Comparison of ENCODE assay signal across 32 cellular contexts in genomic region chr5:145189786-145190185, GRCh38.
"Had no signal": no experiment of that assay in that cellular context is flagged by ENCODE, and none has a peak within 500 bp of the region (broad histone marks: within the 10 kb centered on the region; RNA-seq: fewer than 3 reads in every experiment).

No MANE protein-coding gene starts in this region.

- H3K4me1 ChIP-seq: esophagus squamous epithelium, gastroesophageal sphincter, heart left ventricle, left lung, psoas muscle, sigmoid colon, stomach, thyroid gland, vagina had no signal

- FAIRE-seq: colon, endothelial cell of umbilical vein, islet of Langerhans had no signal

- H3K36me3 ChIP-seq: esophagus squamous epithelium, gastroesophageal sphincter, heart left ventricle, left lung, neutrophil, sigmoid colon, stomach, thyroid gland, vagina had no signal

- DNase-seq: dorsolateral prefrontal cortex; effector CD4-positive, alpha-beta T cell; erythroblast; esophagus squamous epithelium; foreskin fibroblast; heart left ventricle; left cardiac atrium; left lung; mesenchymal stem cell; mucosa of descending colon; naive B cell; posterior cingulate gyrus; psoas muscle; right cardiac atrium; sigmoid colon; stimulated activated CD4-positive, alpha-beta T cell treated with anti-CD3 and anti-CD28 coated beads, Interleukin-2, amount 100 ng/mL, for 24 hours; stimulated activated CD4-positive, alpha-beta T cell treated with anti-CD3 and anti-CD28 coated beads, Interleukin-4, amount 100 ng/mL, for 24 hours; stimulated activated naive CD4-positive, alpha-beta T cell treated with Interleukin-2 at 50 U/mL for 16 hours; stomach; thyroid gland; trophoblast cell had no signal

- H3K4me3 ChIP-seq: dorsolateral prefrontal cortex, esophagus squamous epithelium, gastroesophageal sphincter, heart left ventricle, hepatocyte, left lung, mucosa of descending colon, psoas muscle, sigmoid colon, stomach, thyroid gland, vagina had no signal

- ATAC-seq: gastroesophageal sphincter; heart left ventricle; left cardiac atrium; left lung; mucosa of descending colon; natural killer cell treated with Interleukin-12 subunit alpha and Interleukin-12 subunit beta and Interleukin-15 and Interleukin-18, amount 100 ng/mL, for 72 hours; psoas muscle; right cardiac atrium; stimulated activated effector memory CD8-positive, alpha-beta T cell treated with anti-CD3 and anti-CD28 coated beads, Interleukin-12 subunit alpha, Interleukin-12 subunit beta, amount 100 ng/mL, for 72 hours had no signal

- H3K36me3 Mint-ChIP-seq: mesothelial cell of epicardium; naive B cell; natural killer cell treated with Interleukin-12 subunit alpha and Interleukin-12 subunit beta and Interleukin-15 and Interleukin-18, amount 100 ng/mL, for 72 hours; stimulated activated effector memory CD8-positive, alpha-beta T cell treated with anti-CD3 and anti-CD28 coated beads, Interleukin-12 subunit alpha, Interleukin-12 subunit beta, amount 100 ng/mL, for 72 hours had no signal

- H3K27me3 ChIP-seq: dorsolateral prefrontal cortex, esophagus squamous epithelium, gastroesophageal sphincter, heart left ventricle, hepatocyte, left lung, neutrophil, sigmoid colon, stomach, thyroid gland, vagina had no signal

- H2AFZ ChIP-seq: hepatocyte had no signal

- H3K27ac Mint-ChIP-seq: mesothelial cell of epicardium; naive B cell; natural killer cell treated with Interleukin-12 subunit alpha and Interleukin-12 subunit beta and Interleukin-15 and Interleukin-18, amount 100 ng/mL, for 72 hours; stimulated activated effector memory CD8-positive, alpha-beta T cell treated with anti-CD3 and anti-CD28 coated beads, Interleukin-12 subunit alpha, Interleukin-12 subunit beta, amount 100 ng/mL, for 72 hours had no signal

- H3K27me3 Mint-ChIP-seq: naive B cell; natural killer cell treated with Interleukin-12 subunit alpha and Interleukin-12 subunit beta and Interleukin-15 and Interleukin-18, amount 100 ng/mL, for 72 hours had no signal

- H3K4me3 Mint-ChIP-seq: mesothelial cell of epicardium; naive B cell; natural killer cell treated with Interleukin-12 subunit alpha and Interleukin-12 subunit beta and Interleukin-15 and Interleukin-18, amount 100 ng/mL, for 72 hours; neural crest cell; stimulated activated effector memory CD8-positive, alpha-beta T cell treated with anti-CD3 and anti-CD28 coated beads, Interleukin-12 subunit alpha, Interleukin-12 subunit beta, amount 100 ng/mL, for 72 hours had no signal

- H3K4me2 ChIP-seq: hepatocyte had no signal

- H3K4me1 Mint-ChIP-seq: mesothelial cell of epicardium; naive B cell; stimulated activated effector memory CD8-positive, alpha-beta T cell treated with anti-CD3 and anti-CD28 coated beads, Interleukin-12 subunit alpha, Interleukin-12 subunit beta, amount 100 ng/mL, for 72 hours had no signal

- H3K9me3 ChIP-seq: esophagus squamous epithelium, gastroesophageal sphincter, heart left ventricle, left lung, mucosa of descending colon, neutrophil, psoas muscle, sigmoid colon, thyroid gland, vagina had no signal

- H3K27ac ChIP-seq: dorsolateral prefrontal cortex, esophagus squamous epithelium, gastroesophageal sphincter, heart left ventricle, hepatocyte, left lung, neutrophil, psoas muscle, sigmoid colon, stomach, thyroid gland, vagina had no signal

- H3K79me2 ChIP-seq: hepatocyte had no signal
